ENCODE assay signal across 13 cellular contexts in the genomic region with DNA sequence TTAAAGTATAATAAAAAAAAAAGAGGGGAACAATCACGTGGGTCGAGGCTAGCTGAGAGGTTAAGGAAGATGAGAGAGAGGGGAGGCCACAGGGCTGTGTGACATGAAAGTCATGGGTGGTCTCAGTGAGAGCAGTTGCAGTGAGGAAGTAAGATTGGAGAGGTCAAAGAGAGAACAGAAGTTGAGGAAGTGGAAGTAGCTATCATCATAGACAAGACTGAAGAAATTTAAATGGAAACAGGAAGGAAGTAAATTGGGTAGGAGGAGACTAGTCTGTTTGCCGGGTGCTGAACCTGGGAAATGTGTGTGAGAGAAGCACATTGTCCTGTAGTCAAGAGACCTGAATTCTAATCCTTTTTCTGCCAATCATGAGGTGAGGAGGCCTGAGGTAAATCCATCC.
DNase-seq lines count a peak whose midpoint lies in the region; ATAC-seq and TF ChIP-seq lines count a peak whose summit lies in the region.
"Had no signal": no experiment of that assay in that cellular context is flagged by ENCODE, and none has a peak within 500 bp of the region (broad histone marks: within the 10 kb centered on the region; RNA-seq: fewer than 3 reads in every experiment).

No MANE protein-coding gene starts in this region.

- 0 out of 2 replicates have a peak, but pooled peaks cover 9% of the 10 kb centered on the region for H3K9me3 ChIP-seq in OCI-LY3 (ENCODE audit: insufficient read depth, low read length)
- H3K9me3 ChIP-seq: BE2C, colonic mucosa, prostate gland had no signal

- H3K4me3 Mint-ChIP-seq in dendritic cell treated with granulocyte-macrophage colony-stimulating factor and Interleukin-4, amounts not matched to agents 40 ng/mL and 50 ng/mL, for 4 days = no peak overlapping the region

- H3K36me3 Mint-ChIP-seq in dendritic cell treated with granulocyte-macrophage colony-stimulating factor and Interleukin-4, amounts not matched to agents 40 ng/mL and 50 ng/mL, for 4 days (ENCODE audit: low read depth) = peaks cover 10% of the 10 kb centered on the region

- peaks cover 40% of the 10 kb centered on the region for H3K4me1 ChIP-seq in OCI-LY3 (ENCODE audit: low read length)
- H3K4me1 ChIP-seq: BE2C, colonic mucosa had no signal

- H3K27ac ChIP-seq in OCI-LY3 (ENCODE audit: low read length) = peak overlapping the region; percentile 74
- H3K27ac ChIP-seq: colonic mucosa, prostate gland had no signal

- H3K27me3 ChIP-seq in OCI-LY3 (ENCODE audit: low read depth, low read length) = no peaks in the 10 kb centered on the region
- H3K27me3 ChIP-seq: BE2C, colonic mucosa had no signal

- peak overlapping the region; percentile 1 for H3K27ac Mint-ChIP-seq in dendritic cell treated with granulocyte-macrophage colony-stimulating factor and Interleukin-4, amounts not matched to agents 40 ng/mL and 50 ng/mL, for 4 days

- no peak for TF ChIP-seq CTCF in OCI-LY3 (IDR thresholded peaks at IDR 0.05; ENCODE audit: low read depth, low read length)

- peak; percentile 33 for ATAC-seq in GM18498 (IDR thresholded peaks at IDR 0.05; ENCODE audit: unreplicated experiment)

- peak overlapping the region; percentile 29 for H3K4me2 ChIP-seq in OCI-LY3 (ENCODE audit: low read length)

- peak overlapping the region; percentile 17; the same call in 1 of the 2 replicates for H2AFZ ChIP-seq in OCI-LY3 (ENCODE audit: low read depth, low read length)

- no peaks in the 10 kb centered on the region for H3K79me2 ChIP-seq in OCI-LY3 (ENCODE audit: low read length)

- H4K20me1 ChIP-seq in OCI-LY3 (ENCODE audit: insufficient read depth, low read length) = no peaks in the 10 kb centered on the region

- intact Hi-C loops in dendritic cell treated with granulocyte-macrophage colony-stimulating factor and Interleukin-4, amounts not matched to agents 40 ng/mL and 50 ng/mL, for 4 days (cut with micrococcal nuclease) = no loop called here

- H3K27me3 Mint-ChIP-seq in dendritic cell treated with granulocyte-macrophage colony-stimulating factor and Interleukin-4, amounts not matched to agents 40 ng/mL and 50 ng/mL, for 4 days = no peaks in the 10 kb centered on the region

- H3K4me1 Mint-ChIP-seq in dendritic cell treated with granulocyte-macrophage colony-stimulating factor and Interleukin-4, amounts not matched to agents 40 ng/mL and 50 ng/mL, for 4 days (ENCODE audit: low read depth) = peaks cover 41% of the 10 kb centered on the region

- DNase-seq in Ammon's horn (ENCODE audit: low spot score) (peak; percentile 30), foreskin melanocyte (no peak), activated gamma-delta T cell treated with Interleukin-2 at 50 U/mL for 16 hours (no peak), NCI-H2171 (lab: John Stamatoyannopoulos, UW) (no peak), dedifferentiated amniotic fluid mesenchymal stem cell (ENCODE audit: extremely low spot score) (no peak)
- DNase-seq: activated CD4-positive, alpha-beta T cell treated with anti-CD3 and anti-CD28 coated beads, Interleukin-2, amount 50 U/mL, for 48 hours; BE2C; colonic mucosa; SHP77 treated with DMSO at 0.1 percent for 48 hours had no signal

- peak overlapping the region; percentile 29; the same call in 1 of the 2 replicates for H3K9ac ChIP-seq in OCI-LY3 (ENCODE audit: low read length)

- peaks cover 19% of the 10 kb centered on the region for H3K36me3 ChIP-seq in OCI-LY3 (replicated peaks; ENCODE audit: low read depth, low read length)
- H3K36me3 ChIP-seq: BE2C, colonic mucosa, prostate gland had no signal

- peaks cover 23% of the 10 kb centered on the region for H3K9me3 Mint-ChIP-seq in dendritic cell treated with granulocyte-macrophage colony-stimulating factor and Interleukin-4, amounts not matched to agents 40 ng/mL and 50 ng/mL, for 4 days

- no peak overlapping the region; the same call in 1 of the 2 replicates for H3K4me3 ChIP-seq in OCI-LY3 (ENCODE audit: low read length)
- H3K4me3 ChIP-seq: colonic mucosa, prostate gland had no signal
